ENCODE assay signal across 8 cellular contexts in genomic region chr4:139301821-139302611, GRCh38. TPM values are rescaled to one million over a fixed set of nuclear protein-coding genes. Genes with fewer than 3 reads are reported as not detected.
A peak's percentile ranks its signal among the peaks of the same experiment; 100 is the strongest.
DNase-seq lines count a peak whose midpoint lies in the region; ATAC-seq and TF ChIP-seq lines count a peak whose summit lies in the region.

TSS of gene NDUFC1 (minus strand) at chr4:139302477. CDS start at chr4:139295798, 6,679 bp downstream.

- CTCF ChIA-PET in CD4-positive, alpha-beta T cell (lab: Charles Lee), result interaction anchor here (0.5 to 2.9 kb wide), 10 partner anchors 10 to 286 kb away, joined by 3 to 14 read pairs (median 4); no protein-coding TSS in a partner anchor

- H3K9ac ChIP-seq in fibroblast of lung (ENCODE audit: insufficient read depth, low read length), result peak within 1 kb of the TSS; percentile 98

- peak; percentile 27 to 63 (median 55) for DNase-seq in CD4-positive, alpha-beta T cell
- DNase-seq in activated T-cell treated with anti-CD3 and anti-CD28 coated beads, Interleukin-2, amount 50 U/mL, for 72 hours, result peak; percentile 73 to 84
- DNase-seq in fibroblast of lung (ENCODE audit: low read depth in 2 of 2), result peak; percentile 37 to 43
- peak; percentile 79 to 81 for DNase-seq in suprapubic skin (ENCODE audit: low spot score in 2 of 2)

- peaks cover 12% of the 10 kb centered on the region for H3K4me1 ChIP-seq in fibroblast of lung (ENCODE audit: control insufficient read depth, extremely low read depth, insufficient read depth, low read length)
- peaks cover 30% of the 10 kb centered on the region for H3K4me1 ChIP-seq in suprapubic skin

- no peaks in the 10 kb centered on the region for H3K9me3 Mint-ChIP-seq in CD4-positive, alpha-beta T cell
- H3K9me3 Mint-ChIP-seq in activated T-cell treated with anti-CD3 and anti-CD28 coated beads, Interleukin-2, amount 50 U/mL, for 72 hours, result no peaks in the 10 kb centered on the region
- peaks cover 9% of the 10 kb centered on the region for H3K9me3 Mint-ChIP-seq in nephron

- H4K20me1 ChIP-seq in fibroblast of lung (ENCODE audit: control insufficient read depth, extremely low read depth, insufficient read depth, low read length), result no peaks in the 10 kb centered on the region

- H3K4me2 ChIP-seq in fibroblast of lung (ENCODE audit: extremely low read depth, insufficient read depth, low read length), result peak within 1 kb of the TSS; percentile 95

- peak in 1 of 2 donors; percentile 57 for TF ChIP-seq POLR2A in suprapubic skin (IDR thresholded peaks at IDR 0.05)

- peak within 1 kb of the TSS; percentile 94 for H3K27ac Mint-ChIP-seq in CD4-positive, alpha-beta T cell
- peak within 1 kb of the TSS; percentile 99 for H3K27ac Mint-ChIP-seq in activated T-cell treated with anti-CD3 and anti-CD28 coated beads, Interleukin-2, amount 50 U/mL, for 72 hours
- peak within 1 kb of the TSS; percentile 90 to 99 (median 96) for H3K27ac Mint-ChIP-seq in nephron

- H3K36me3 Mint-ChIP-seq in CD4-positive, alpha-beta T cell (ENCODE audit: low read depth), result peaks cover 52% of the 10 kb centered on the region
- peaks cover 8 to 23% of the 10 kb centered on the region in 2 donors for H3K36me3 Mint-ChIP-seq in activated T-cell treated with anti-CD3 and anti-CD28 coated beads, Interleukin-2, amount 50 U/mL, for 72 hours (ENCODE audit: insufficient read depth in 2 of 2)
- peaks cover 34% of the 10 kb centered on the region for H3K36me3 Mint-ChIP-seq in nephron (ENCODE audit: low read depth)

- peak within 1 kb of the TSS; percentile 82 for H2AFZ ChIP-seq in fibroblast of lung (ENCODE audit: low read length)

- POLR2A ChIA-PET in CD4-positive, alpha-beta T cell (lab: Charles Lee), result interaction anchor here (0.9 to 4.2 kb wide), 18 partner anchors 9 to 355 kb away, joined by 3 to 61 read pairs (median 6); partner anchors contain the start of genes ELF2, RAB33B and SETD7

- intact Hi-C loops in CD4-positive, alpha-beta T cell (cut with DNase I, micrococcal nuclease), result loop anchor here (1.0 to 10.0 kb wide), 11 partner anchors 40 to 1073 kb away; partner anchors contain the start of genes ELF2 (in 1 of the 2), MAML3 (in 1 of the 2), NOCT (in 1 of the 2) and RAB33B (in 1 of the 2)

- TF ChIP-seq CTCF in CD4-positive, alpha-beta T cell (IDR thresholded peaks at IDR 0.05), result peak; percentile 38
- peak in 1 of 2 donors; percentile 13 for TF ChIP-seq CTCF in fibroblast of lung (conservative IDR thresholded peaks at IDR 0.05 in 1 of 2, IDR thresholded peaks at IDR 0.05 in 1 of 2; ENCODE audit: low read depth in 1 of 2, low read length in 2 of 2)
- TF ChIP-seq CTCF in nephron (IDR thresholded peaks at IDR 0.05; ENCODE audit: unreplicated experiment in 3 of 3), result peak; percentile 7 to 21 (median 15)
- no peak for TF ChIP-seq CTCF in suprapubic skin (IDR thresholded peaks at IDR 0.05)

- ATAC-seq in CD4-positive, alpha-beta T cell (ENCODE audit: poor library complexity), result peak; percentile 49
- ATAC-seq in GM19395 (IDR thresholded peaks at IDR 0.05; ENCODE audit: unreplicated experiment) (peak; percentile 47), HG03521 (IDR thresholded peaks at IDR 0.05; ENCODE audit: unreplicated experiment) (peak; percentile 35)
- peak; percentile 55 to 61 for ATAC-seq in activated T-cell treated with anti-CD3 and anti-CD28 coated beads, Interleukin-2, amount 50 U/mL, for 72 hours (replicated peaks in 1 of 2)

- peak within 1 kb of the TSS; percentile 95 for H3K4me3 Mint-ChIP-seq in CD4-positive, alpha-beta T cell
- H3K4me3 Mint-ChIP-seq in activated T-cell treated with anti-CD3 and anti-CD28 coated beads, Interleukin-2, amount 50 U/mL, for 72 hours, result peak within 1 kb of the TSS; percentile 88 to 94
- H3K4me3 Mint-ChIP-seq in nephron, result peak within 1 kb of the TSS; percentile 98 to 99 (median 98)

- H3K27ac ChIP-seq in CD4-positive, alpha-beta T cell (ENCODE audit: low read depth, low read length), result peak within 1 kb of the TSS; percentile 97
- H3K27ac ChIP-seq in fibroblast of lung (ENCODE audit: insufficient read depth, low read length), result peak within 1 kb of the TSS; percentile 98
- peak within 1 kb of the TSS; percentile 97 for H3K27ac ChIP-seq in suprapubic skin

- H3K27me3 Mint-ChIP-seq in CD4-positive, alpha-beta T cell, result no peaks in the 10 kb centered on the region
- no peaks in the 10 kb centered on the region for H3K27me3 Mint-ChIP-seq in activated T-cell treated with anti-CD3 and anti-CD28 coated beads, Interleukin-2, amount 50 U/mL, for 72 hours (ENCODE audit: low read depth)
- H3K27me3 Mint-ChIP-seq in nephron (ENCODE audit: low read depth), result no peaks in the 10 kb centered on the region

- H3K4me3 ChIP-seq in fibroblast of lung (replicated peaks in 1 of 4; ENCODE audit: control extremely low read depth in 1 of 4, insufficient read depth in 1 of 4, low read depth in 3 of 4, low read length in 4 of 4) (peak within 1 kb of the TSS; percentile 91 to 100 (median 98)), suprapubic skin (peak within 1 kb of the TSS; percentile 95)

- H3K36me3 ChIP-seq in fibroblast of lung (ENCODE audit: control insufficient read depth, insufficient read depth, low read length) (peaks cover 3% of the 10 kb centered on the region), suprapubic skin (no peaks in the 10 kb centered on the region)

- H3K27me3 ChIP-seq in CD4-positive, alpha-beta T cell (ENCODE audit: control insufficient read depth, insufficient read depth, low read length), result no peaks in the 10 kb centered on the region
- H3K27me3 ChIP-seq in fibroblast of lung (ENCODE audit: control insufficient read depth, insufficient read depth, low read length), result no peaks in the 10 kb centered on the region
- no peaks in the 10 kb centered on the region for H3K27me3 ChIP-seq in suprapubic skin

- H3K9me3 ChIP-seq in CD4-positive, alpha-beta T cell (ENCODE audit: control insufficient read depth, low read length), result no peaks in the 10 kb centered on the region
- H3K9me3 ChIP-seq in fibroblast of lung (ENCODE audit: control insufficient read depth, insufficient read depth, low read depth, low read length), result no peaks in the 10 kb centered on the region
- no peaks in the 10 kb centered on the region for H3K9me3 ChIP-seq in suprapubic skin

- H3K79me2 ChIP-seq in fibroblast of lung (ENCODE audit: control insufficient read depth, insufficient read depth, low read length), result peaks cover 58% of the 10 kb centered on the region

- H3K4me1 Mint-ChIP-seq in CD4-positive, alpha-beta T cell (ENCODE audit: low read depth), result peaks cover 70% of the 10 kb centered on the region
- peaks cover 80% of the 10 kb centered on the region for H3K4me1 Mint-ChIP-seq in activated T-cell treated with anti-CD3 and anti-CD28 coated beads, Interleukin-2, amount 50 U/mL, for 72 hours (ENCODE audit: low read depth)
- H3K4me1 Mint-ChIP-seq in nephron, result peaks cover 40% of the 10 kb centered on the region

- TF ChIP-seq EP300 in suprapubic skin (IDR thresholded peaks at IDR 0.05), result no peak

- WGBS in suprapubic skin, result 1% methylated on average over 25 of the region's 46 CpGs

TF ChIP-seq in PFSK-1, 5 proteins besides CTCF, POLR2A, EP300 and RAD21:
- TF ChIP-seq SIN3A (IDR thresholded peaks at IDR 0.05; ENCODE audit: borderline replicate concordance, insufficient read depth, low read length) (peak; percentile 54; the same call in 1 of the 2 replicates), TAF1 (IDR thresholded peaks at IDR 0.05; ENCODE audit: borderline replicate concordance, insufficient read depth, low read length) (peak; percentile 35; the same call in 1 of the 2 replicates), FOXP2 (optimal IDR thresholded peaks at IDR 0.05; ENCODE audit: borderline replicate concordance, extremely low read depth, extremely low read length, insufficient read depth) (no peak), POLR2AphosphoS5 (IDR thresholded peaks at IDR 0.05; ENCODE audit: low read depth, low read length) (peak; percentile 63; the same call in 1 of the 2 replicates)

RNA-seq across cellular contexts. Expression of gene NDUFC1, which starts in this region (rescaled TPM):
- total RNA-seq in CD4-positive, alpha-beta T cell, result 10 to 100 TPM; 23.3 to 26.4 TPM
- polyA plus RNA-seq in PFSK-1 (2012; ENCODE audit: insufficient read length, low read depth), result 60.7 TPM
- 10 to 100 TPM; 28.5 to 30.4 TPM for total RNA-seq in activated T-cell treated with anti-CD3 and anti-CD28 coated beads, Interleukin-2, amount 50 U/mL, for 72 hours
- total RNA-seq in fibroblast of lung, result 34.7 and 47.9 TPM in 2 replicates
- 36.9 and 40.1 TPM in 2 replicates for polyA plus RNA-seq in fibroblast of lung
- polyA plus RNA-seq in fibroblast of lung (2012), result 88.8 and 95.7 TPM in 2 replicates
- 5.6 and 7.6 TPM in 2 replicates for polyA minus RNA-seq in fibroblast of lung (ENCODE audit: low replicate concordance)
- 10 to 100 TPM; 23.1 to 78.2 (median 54.5) TPM for total RNA-seq in suprapubic skin

Comparison
In these comparisons a context has a peak if more than half of its experiments do, and no peak if none do; other contexts are left out.
1. Peak in every context shown above with its lines: DNase-seq, ATAC-seq, H3K4me3 ChIP-seq and H3K27ac ChIP-seq.
2. CTCF ChIP-seq: peak in CD4-positive, alpha-beta T cell (single experiment) and nephron (3 of 3); none in suprapubic skin (0 of 2).